In the genomic region with DNA sequence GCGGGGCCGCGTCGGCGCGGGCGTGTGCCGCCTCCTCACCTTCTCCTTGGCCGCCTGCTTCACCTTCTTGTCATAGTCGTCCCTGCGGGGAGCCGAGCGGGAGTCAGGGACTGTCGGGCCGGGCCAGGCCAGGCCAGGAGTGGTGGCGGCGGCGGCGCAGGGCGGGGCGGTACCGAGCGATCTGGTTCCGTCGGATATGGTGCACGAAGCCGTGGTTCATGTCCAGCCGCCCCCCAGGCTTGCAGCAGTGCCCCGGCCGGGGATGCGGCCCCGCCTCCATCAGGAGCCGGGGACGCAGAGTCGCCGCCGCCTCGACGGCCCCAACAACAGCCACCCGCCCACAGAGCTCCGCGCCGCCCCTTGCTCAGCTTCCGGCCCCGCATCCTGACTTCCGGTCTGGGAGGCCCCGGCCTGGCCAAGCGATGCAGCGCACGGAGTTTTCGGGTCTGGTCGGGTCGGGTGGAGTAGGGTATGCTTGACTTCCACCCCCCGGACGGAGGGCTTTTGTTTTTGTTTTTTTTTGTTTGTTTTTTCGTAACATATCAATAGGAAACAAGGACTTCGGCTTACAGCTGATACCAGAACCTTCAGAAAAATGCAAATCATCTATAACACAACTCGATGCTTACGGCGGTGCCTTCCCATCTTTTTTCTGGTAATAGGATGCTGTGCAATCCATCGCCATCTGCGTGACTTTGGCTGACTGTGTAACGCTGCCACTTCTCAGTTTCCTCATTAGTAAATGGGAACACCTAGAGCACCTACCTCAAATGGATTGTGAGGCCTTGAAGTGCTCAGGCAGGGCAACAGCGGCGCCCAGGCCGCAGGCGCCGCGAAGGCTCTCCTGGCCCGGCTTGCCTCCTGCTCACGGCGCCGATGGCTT, we compare ENCODE assay signal across 1 cellular context.
TF ChIP-seq lines count a peak whose summit lies in the region.

A gene with protein sequence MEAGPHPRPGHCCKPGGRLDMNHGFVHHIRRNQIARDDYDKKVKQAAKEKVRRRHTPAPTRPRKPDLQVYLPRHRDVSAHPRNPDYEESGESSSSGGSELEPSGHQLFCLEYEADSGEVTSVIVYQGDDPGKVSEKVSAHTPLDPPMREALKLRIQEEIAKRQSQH (minus strand): TSS at position 362 of the 883 bp plus-strand sequence. CDS start 82 bp downstream, at position 280.

TF ChIP-seq in WTC11, 78 proteins besides CTCF, POLR2A, EP300 and RAD21 (continued from another document and continues in another):
- TF ChIP-seq, protein P1, sequence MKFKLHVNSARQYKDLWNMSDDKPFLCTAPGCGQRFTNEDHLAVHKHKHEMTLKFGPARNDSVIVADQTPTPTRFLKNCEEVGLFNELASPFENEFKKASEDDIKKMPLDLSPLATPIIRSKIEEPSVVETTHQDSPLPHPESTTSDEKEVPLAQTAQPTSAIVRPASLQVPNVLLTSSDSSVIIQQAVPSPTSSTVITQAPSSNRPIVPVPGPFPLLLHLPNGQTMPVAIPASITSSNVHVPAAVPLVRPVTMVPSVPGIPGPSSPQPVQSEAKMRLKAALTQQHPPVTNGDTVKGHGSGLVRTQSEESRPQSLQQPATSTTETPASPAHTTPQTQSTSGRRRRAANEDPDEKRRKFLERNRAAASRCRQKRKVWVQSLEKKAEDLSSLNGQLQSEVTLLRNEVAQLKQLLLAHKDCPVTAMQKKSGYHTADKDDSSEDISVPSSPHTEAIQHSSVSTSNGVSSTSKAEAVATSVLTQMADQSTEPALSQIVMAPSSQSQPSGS (CRISPR knock-in tag; IDR thresholded peaks at IDR 0.05; ENCODE audit: borderline replicate concordance, low read depth): no peak
- peak; percentile 68; the same call in 1 of the 2 replicates for TF ChIP-seq TEAD1 (CRISPR knock-in tag; IDR thresholded peaks at IDR 0.05)
- TF ChIP-seq TCF7 (CRISPR knock-in tag; IDR thresholded peaks at IDR 0.05; ENCODE audit: low read depth): no peak
- TF ChIP-seq, protein P2, sequence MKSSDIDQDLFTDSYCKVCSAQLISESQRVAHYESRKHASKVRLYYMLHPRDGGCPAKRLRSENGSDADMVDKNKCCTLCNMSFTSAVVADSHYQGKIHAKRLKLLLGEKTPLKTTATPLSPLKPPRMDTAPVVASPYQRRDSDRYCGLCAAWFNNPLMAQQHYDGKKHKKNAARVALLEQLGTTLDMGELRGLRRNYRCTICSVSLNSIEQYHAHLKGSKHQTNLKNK (CRISPR knock-in tag; IDR thresholded peaks at IDR 0.05): no peak
- TF ChIP-seq, protein P3, sequence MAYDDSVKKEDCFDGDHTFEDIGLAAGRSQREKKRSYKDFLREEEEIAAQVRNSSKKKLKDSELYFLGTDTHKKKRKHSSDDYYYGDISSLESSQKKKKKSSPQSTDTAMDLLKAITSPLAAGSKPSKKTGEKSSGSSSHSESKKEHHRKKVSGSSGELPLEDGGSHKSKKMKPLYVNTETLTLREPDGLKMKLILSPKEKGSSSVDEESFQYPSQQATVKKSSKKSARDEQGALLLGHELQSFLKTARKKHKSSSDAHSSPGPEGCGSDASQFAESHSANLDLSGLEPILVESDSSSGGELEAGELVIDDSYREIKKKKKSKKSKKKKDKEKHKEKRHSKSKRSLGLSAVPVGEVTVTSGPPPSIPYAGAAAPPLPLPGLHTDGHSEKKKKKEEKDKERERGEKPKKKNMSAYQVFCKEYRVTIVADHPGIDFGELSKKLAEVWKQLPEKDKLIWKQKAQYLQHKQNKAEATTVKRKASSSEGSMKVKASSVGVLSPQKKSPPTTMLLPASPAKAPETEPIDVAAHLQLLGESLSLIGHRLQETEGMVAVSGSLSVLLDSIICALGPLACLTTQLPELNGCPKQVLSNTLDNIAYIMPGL (CRISPR knock-in tag; IDR thresholded peaks at IDR 0.05): peak; percentile 67; the same call in 1 of the 2 replicates
- peak; percentile 5; the same call in 1 of the 2 replicates for TF ChIP-seq ZNF121 (CRISPR knock-in tag; IDR thresholded peaks at IDR 0.05)
- TF ChIP-seq CBFB (CRISPR knock-in tag; IDR thresholded peaks at IDR 0.05; ENCODE audit: low read depth): no peak
- no peak for TF ChIP-seq KAT7 (CRISPR knock-in tag; IDR thresholded peaks at IDR 0.05; ENCODE audit: borderline replicate concordance)
- TF ChIP-seq, protein P4, sequence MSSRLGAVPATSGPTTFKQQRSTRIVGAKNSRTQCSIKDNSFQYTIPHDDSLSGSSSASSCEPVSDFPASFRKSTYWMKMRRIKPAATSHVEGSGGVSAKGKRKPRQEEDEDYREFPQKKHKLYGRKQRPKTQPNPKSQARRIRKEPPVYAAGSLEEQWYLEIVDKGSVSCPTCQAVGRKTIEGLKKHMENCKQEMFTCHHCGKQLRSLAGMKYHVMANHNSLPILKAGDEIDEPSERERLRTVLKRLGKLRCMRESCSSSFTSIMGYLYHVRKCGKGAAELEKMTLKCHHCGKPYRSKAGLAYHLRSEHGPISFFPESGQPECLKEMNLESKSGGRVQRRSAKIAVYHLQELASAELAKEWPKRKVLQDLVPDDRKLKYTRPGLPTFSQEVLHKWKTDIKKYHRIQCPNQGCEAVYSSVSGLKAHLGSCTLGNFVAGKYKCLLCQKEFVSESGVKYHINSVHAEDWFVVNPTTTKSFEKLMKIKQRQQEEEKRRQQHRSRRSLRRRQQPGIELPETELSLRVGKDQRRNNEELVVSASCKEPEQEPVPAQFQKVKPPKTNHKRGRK (CRISPR knock-in tag; IDR thresholded peaks at IDR 0.05; ENCODE audit: borderline replicate concordance): no peak
- TF ChIP-seq, protein P5, sequence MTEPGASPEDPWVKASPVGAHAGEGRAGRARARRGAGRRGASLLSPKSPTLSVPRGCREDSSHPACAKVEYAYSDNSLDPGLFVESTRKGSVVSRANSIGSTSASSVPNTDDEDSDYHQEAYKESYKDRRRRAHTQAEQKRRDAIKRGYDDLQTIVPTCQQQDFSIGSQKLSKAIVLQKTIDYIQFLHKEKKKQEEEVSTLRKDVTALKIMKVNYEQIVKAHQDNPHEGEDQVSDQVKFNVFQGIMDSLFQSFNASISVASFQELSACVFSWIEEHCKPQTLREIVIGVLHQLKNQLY (CRISPR knock-in tag; IDR thresholded peaks at IDR 0.05): no peak
- TF ChIP-seq, protein P6, sequence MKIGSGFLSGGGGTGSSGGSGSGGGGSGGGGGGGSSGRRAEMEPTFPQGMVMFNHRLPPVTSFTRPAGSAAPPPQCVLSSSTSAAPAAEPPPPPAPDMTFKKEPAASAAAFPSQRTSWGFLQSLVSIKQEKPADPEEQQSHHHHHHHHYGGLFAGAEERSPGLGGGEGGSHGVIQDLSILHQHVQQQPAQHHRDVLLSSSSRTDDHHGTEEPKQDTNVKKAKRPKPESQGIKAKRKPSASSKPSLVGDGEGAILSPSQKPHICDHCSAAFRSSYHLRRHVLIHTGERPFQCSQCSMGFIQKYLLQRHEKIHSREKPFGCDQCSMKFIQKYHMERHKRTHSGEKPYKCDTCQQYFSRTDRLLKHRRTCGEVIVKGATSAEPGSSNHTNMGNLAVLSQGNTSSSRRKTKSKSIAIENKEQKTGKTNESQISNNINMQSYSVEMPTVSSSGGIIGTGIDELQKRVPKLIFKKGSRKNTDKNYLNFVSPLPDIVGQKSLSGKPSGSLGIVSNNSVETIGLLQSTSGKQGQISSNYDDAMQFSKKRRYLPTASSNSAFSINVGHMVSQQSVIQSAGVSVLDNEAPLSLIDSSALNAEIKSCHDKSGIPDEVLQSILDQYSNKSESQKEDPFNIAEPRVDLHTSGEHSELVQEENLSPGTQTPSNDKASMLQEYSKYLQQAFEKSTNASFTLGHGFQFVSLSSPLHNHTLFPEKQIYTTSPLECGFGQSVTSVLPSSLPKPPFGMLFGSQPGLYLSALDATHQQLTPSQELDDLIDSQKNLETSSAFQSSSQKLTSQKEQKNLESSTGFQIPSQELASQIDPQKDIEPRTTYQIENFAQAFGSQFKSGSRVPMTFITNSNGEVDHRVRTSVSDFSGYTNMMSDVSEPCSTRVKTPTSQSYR (CRISPR knock-in tag; IDR thresholded peaks at IDR 0.05): no peak
- TF ChIP-seq ZBTB21 (CRISPR knock-in tag; IDR thresholded peaks at IDR 0.05; ENCODE audit: borderline replicate concordance): peak; percentile 62; the same call in 1 of the 2 replicates
- no peak for TF ChIP-seq CREM (CRISPR knock-in tag; IDR thresholded peaks at IDR 0.05)
- no peak for TF ChIP-seq ZNF416 (CRISPR knock-in tag; IDR thresholded peaks at IDR 0.05)
- TF ChIP-seq, protein P7, sequence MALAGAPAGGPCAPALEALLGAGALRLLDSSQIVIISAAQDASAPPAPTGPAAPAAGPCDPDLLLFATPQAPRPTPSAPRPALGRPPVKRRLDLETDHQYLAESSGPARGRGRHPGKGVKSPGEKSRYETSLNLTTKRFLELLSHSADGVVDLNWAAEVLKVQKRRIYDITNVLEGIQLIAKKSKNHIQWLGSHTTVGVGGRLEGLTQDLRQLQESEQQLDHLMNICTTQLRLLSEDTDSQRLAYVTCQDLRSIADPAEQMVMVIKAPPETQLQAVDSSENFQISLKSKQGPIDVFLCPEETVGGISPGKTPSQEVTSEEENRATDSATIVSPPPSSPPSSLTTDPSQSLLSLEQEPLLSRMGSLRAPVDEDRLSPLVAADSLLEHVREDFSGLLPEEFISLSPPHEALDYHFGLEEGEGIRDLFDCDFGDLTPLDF (CRISPR knock-in tag; IDR thresholded peaks at IDR 0.05): 0 out of 2 replicates have a peak, but pooled peaks have one; percentile 41
- TF ChIP-seq, protein P8, sequence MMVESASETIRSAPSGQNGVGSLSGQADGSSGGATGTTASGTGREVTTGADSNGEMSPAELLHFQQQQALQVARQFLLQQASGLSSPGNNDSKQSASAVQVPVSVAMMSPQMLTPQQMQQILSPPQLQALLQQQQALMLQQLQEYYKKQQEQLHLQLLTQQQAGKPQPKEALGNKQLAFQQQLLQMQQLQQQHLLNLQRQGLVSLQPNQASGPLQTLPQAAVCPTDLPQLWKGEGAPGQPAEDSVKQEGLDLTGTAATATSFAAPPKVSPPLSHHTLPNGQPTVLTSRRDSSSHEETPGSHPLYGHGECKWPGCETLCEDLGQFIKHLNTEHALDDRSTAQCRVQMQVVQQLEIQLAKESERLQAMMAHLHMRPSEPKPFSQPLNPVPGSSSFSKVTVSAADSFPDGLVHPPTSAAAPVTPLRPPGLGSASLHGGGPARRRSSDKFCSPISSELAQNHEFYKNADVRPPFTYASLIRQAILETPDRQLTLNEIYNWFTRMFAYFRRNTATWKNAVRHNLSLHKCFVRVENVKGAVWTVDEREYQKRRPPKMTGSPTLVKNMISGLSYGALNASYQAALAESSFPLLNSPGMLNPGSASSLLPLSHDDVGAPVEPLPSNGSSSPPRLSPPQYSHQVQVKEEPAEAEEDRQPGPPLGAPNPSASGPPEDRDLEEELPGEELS (CRISPR knock-in tag; IDR thresholded peaks at IDR 0.05): no peak
- TF ChIP-seq, protein P9, sequence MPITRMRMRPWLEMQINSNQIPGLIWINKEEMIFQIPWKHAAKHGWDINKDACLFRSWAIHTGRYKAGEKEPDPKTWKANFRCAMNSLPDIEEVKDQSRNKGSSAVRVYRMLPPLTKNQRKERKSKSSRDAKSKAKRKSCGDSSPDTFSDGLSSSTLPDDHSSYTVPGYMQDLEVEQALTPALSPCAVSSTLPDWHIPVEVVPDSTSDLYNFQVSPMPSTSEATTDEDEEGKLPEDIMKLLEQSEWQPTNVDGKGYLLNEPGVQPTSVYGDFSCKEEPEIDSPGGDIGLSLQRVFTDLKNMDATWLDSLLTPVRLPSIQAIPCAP (CRISPR knock-in tag; IDR thresholded peaks at IDR 0.05): no peak
- TF ChIP-seq ESRRA (CRISPR knock-in tag; IDR thresholded peaks at IDR 0.05; ENCODE audit: borderline replicate concordance): 0 out of 2 replicates have a peak, but pooled peaks have one; percentile 16
- TF ChIP-seq, protein P10, sequence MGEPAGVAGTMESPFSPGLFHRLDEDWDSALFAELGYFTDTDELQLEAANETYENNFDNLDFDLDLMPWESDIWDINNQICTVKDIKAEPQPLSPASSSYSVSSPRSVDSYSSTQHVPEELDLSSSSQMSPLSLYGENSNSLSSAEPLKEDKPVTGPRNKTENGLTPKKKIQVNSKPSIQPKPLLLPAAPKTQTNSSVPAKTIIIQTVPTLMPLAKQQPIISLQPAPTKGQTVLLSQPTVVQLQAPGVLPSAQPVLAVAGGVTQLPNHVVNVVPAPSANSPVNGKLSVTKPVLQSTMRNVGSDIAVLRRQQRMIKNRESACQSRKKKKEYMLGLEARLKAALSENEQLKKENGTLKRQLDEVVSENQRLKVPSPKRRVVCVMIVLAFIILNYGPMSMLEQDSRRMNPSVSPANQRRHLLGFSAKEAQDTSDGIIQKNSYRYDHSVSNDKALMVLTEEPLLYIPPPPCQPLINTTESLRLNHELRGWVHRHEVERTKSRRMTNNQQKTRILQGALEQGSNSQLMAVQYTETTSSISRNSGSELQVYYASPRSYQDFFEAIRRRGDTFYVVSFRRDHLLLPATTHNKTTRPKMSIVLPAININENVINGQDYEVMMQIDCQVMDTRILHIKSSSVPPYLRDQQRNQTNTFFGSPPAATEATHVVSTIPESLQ (CRISPR knock-in tag; IDR thresholded peaks at IDR 0.05): no peak
- no peak; the same call in 1 of the 2 replicates for TF ChIP-seq ELF4 (CRISPR knock-in tag; IDR thresholded peaks at IDR 0.05; ENCODE audit: low read depth)
- TF ChIP-seq GTF2I (CRISPR knock-in tag; conservative IDR thresholded peaks at IDR 0.05): no peak
- TF ChIP-seq, protein P11, sequence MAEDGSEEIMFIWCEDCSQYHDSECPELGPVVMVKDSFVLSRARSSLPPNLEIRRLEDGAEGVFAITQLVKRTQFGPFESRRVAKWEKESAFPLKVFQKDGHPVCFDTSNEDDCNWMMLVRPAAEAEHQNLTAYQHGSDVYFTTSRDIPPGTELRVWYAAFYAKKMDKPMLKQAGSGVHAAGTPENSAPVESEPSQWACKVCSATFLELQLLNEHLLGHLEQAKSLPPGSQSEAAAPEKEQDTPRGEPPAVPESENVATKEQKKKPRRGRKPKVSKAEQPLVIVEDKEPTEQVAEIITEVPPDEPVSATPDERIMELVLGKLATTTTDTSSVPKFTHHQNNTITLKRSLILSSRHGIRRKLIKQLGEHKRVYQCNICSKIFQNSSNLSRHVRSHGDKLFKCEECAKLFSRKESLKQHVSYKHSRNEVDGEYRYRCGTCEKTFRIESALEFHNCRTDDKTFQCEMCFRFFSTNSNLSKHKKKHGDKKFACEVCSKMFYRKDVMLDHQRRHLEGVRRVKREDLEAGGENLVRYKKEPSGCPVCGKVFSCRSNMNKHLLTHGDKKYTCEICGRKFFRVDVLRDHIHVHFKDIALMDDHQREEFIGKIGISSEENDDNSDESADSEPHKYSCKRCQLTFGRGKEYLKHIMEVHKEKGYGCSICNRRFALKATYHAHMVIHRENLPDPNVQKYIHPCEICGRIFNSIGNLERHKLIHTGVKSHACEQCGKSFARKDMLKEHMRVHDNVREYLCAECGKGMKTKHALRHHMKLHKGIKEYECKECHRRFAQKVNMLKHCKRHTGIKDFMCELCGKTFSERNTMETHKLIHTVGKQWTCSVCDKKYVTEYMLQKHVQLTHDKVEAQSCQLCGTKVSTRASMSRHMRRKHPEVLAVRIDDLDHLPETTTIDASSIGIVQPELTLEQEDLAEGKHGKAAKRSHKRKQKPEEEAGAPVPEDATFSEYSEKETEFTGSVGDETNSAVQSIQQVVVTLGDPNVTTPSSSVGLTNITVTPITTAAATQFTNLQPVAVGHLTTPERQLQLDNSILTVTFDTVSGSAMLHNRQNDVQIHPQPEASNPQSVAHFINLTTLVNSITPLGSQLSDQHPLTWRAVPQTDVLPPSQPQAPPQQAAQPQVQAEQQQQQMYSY (CRISPR knock-in tag; IDR thresholded peaks at IDR 0.05): no peak
- no peak for TF ChIP-seq ZNF263 (CRISPR knock-in tag; IDR thresholded peaks at IDR 0.05; ENCODE audit: low read depth)
- TF ChIP-seq, protein P12, sequence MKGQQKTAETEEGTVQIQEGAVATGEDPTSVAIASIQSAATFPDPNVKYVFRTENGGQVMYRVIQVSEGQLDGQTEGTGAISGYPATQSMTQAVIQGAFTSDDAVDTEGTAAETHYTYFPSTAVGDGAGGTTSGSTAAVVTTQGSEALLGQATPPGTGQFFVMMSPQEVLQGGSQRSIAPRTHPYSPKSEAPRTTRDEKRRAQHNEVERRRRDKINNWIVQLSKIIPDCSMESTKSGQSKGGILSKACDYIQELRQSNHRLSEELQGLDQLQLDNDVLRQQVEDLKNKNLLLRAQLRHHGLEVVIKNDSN (CRISPR knock-in tag; IDR thresholded peaks at IDR 0.05): peak; percentile 53
- no peak for TF ChIP-seq NFATC4 (CRISPR knock-in tag; IDR thresholded peaks at IDR 0.05)
- no peak for TF ChIP-seq ATF1 (CRISPR knock-in tag; IDR thresholded peaks at IDR 0.05)
- TF ChIP-seq NR2C2 (CRISPR knock-in tag; IDR thresholded peaks at IDR 0.05): no peak
- TF ChIP-seq PRRX2 (CRISPR knock-in tag; IDR thresholded peaks at IDR 0.05): no peak
- no peak for TF ChIP-seq IRF2 (CRISPR knock-in tag; IDR thresholded peaks at IDR 0.05; ENCODE audit: borderline replicate concordance, low read depth)
